35 cellular contexts compared by ENCODE assay signal in the genomic region with DNA sequence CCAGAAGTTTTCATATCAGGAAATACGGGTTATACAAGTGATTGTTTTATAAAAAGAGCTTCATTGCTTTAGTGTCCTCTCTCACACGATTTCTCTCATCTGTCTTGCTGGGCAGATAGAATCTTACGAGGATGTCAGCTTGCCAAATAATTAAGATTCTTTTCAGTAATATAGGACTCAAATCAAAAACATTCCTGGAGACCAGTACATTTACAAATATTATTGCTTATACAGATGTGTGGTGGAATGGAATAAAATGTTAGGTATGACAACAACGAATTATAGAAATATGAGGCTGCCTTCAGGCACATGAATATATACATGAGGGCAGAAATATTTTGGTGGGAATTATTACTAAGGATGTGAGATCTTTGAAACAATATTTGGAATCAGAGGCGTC.
"Had no signal": no experiment of that assay in that cellular context is flagged by ENCODE, and none has a peak within 500 bp of the region (broad histone marks: within the 10 kb centered on the region; RNA-seq: fewer than 3 reads in every experiment).

No MANE protein-coding gene starts in this region.

- H3K36me3 Mint-ChIP-seq: activated naive CD4-positive, alpha-beta T cell treated with anti-CD3 and anti-CD28 coated beads, Interleukin-2, amount 50 U/mL, for 24 hours; brain; WTC11 had no signal

- H3K4me3 Mint-ChIP-seq: activated CD4-positive, alpha-beta T cell treated with anti-CD3 and anti-CD28 coated beads for 36 hours; activated CD4-positive, alpha-beta T cell treated with anti-CD3 and anti-CD28 coated beads, Interleukin-2, amount 10 ng/mL, durations not matched to agents 7 days and 5 days; activated CD8-positive, alpha-beta T cell treated with anti-CD3 and anti-CD28 coated beads, Interleukin-2, amount 10 ng/mL, durations not matched to agents 7 days and 5 days; activated naive CD4-positive, alpha-beta T cell treated with anti-CD3 and anti-CD28 coated beads, Interleukin-2, amount 50 U/mL, for 24 hours; activated T-cell treated with anti-CD3 and anti-CD28 coated beads, Interleukin-2, amount 50 U/mL, for 24 hours; brain; T-helper 1 cell treated with Interleukin-12 subunit alpha and Interleukin-12 subunit beta and Interleukin-4 antibody, amounts not matched to agents 30 μg/mL and 1 μg/mL, for 36 hours; T-helper 2 cell treated with Interferon-gamma antibody and Interleukin-4, amounts not matched to agents 5 μg/mL and 100 μg/mL, for 36 hours; WTC11 had no signal

- H3K27me3 Mint-ChIP-seq: brain had no signal

- DNase-seq: activated CD4-positive, alpha-beta T cell treated with anti-CD3 and anti-CD28 coated beads for 36 hours; activated CD4-positive, alpha-beta T cell treated with anti-CD3 and anti-CD28 coated beads, Interleukin-2, amount 10 ng/mL, durations not matched to agents 7 days and 5 days; activated CD4-positive, alpha-beta T cell treated with anti-CD3 and anti-CD28 coated beads, Interleukin-2, amount 50 U/mL, for 48 hours; activated CD8-positive, alpha-beta T cell treated with anti-CD3 and anti-CD28 coated beads, Interleukin-2, amount 10 ng/mL, durations not matched to agents 7 days and 5 days; activated gamma-delta T cell; activated naive CD4-positive, alpha-beta T cell treated with Interleukin-2 at 50 U/mL for 16 hours; activated T-cell treated with anti-CD3 and anti-CD28 coated beads, Interleukin-2, amount 50 U/mL, for 24 hours; anterior cingulate cortex; caudate nucleus; cerebellar nuclear complex; MM.1S; MV-4-11; NCI-H1092; NCI-H146; NCI-H187; NCI-H2029 treated with DMSO at 0.1 percent for 48 hours; NCI-H2107; NCI-H2171; NCI-H510A; NCI-H526; NCI-H748 treated with DMSO at 0.1 percent for 48 hours; NK-92 treated with Interleukin-12 subunit alpha and Interleukin-12 subunit beta, amount 100 ng/mL, for 24 hours; PC-3; Peyer's patch; RPMI8226; SHP77 treated with DMSO at 0.1 percent for 48 hours; SK-N-SH had no signal

- H3K27ac ChIP-seq: Peyer's patch, SJSA1 had no signal

- H3K27ac Mint-ChIP-seq: activated CD4-positive, alpha-beta T cell treated with anti-CD3 and anti-CD28 coated beads for 36 hours; activated CD4-positive, alpha-beta T cell treated with anti-CD3 and anti-CD28 coated beads, Interleukin-2, amount 10 ng/mL, durations not matched to agents 7 days and 5 days; activated CD8-positive, alpha-beta T cell treated with anti-CD3 and anti-CD28 coated beads, Interleukin-2, amount 10 ng/mL, durations not matched to agents 7 days and 5 days; activated naive CD4-positive, alpha-beta T cell treated with anti-CD3 and anti-CD28 coated beads, Interleukin-2, amount 50 U/mL, for 24 hours; activated T-cell treated with anti-CD3 and anti-CD28 coated beads, Interleukin-2, amount 50 U/mL, for 24 hours; activated T-helper 2 cell treated with anti-CD3 and anti-CD28 coated beads, Interferon-gamma antibody, Interleukin-2, Interleukin-4, amounts not matched to agents 10 μg/mL and 5 μg/mL and 100 μg/mL, durations not matched to agents 14 hours and 24 hours and 36 hours; brain; T-helper 1 cell treated with Interleukin-12 subunit alpha and Interleukin-12 subunit beta and Interleukin-4 antibody, amounts not matched to agents 30 μg/mL and 1 μg/mL, for 36 hours; T-helper 2 cell treated with Interferon-gamma antibody and Interleukin-4, amounts not matched to agents 5 μg/mL and 100 μg/mL, for 36 hours; WTC11 had no signal

- H3K9me3 Mint-ChIP-seq: activated CD4-positive, alpha-beta T cell treated with anti-CD3 and anti-CD28 coated beads, Interleukin-2, amount 10 ng/mL, durations not matched to agents 7 days and 5 days; activated naive CD4-positive, alpha-beta T cell treated with anti-CD3 and anti-CD28 coated beads, Interleukin-2, amount 50 U/mL, for 24 hours; activated T-cell treated with anti-CD3 and anti-CD28 coated beads, Interleukin-2, amount 50 U/mL, for 24 hours; activated T-helper 2 cell treated with anti-CD3 and anti-CD28 coated beads, Interferon-gamma antibody, Interleukin-2, Interleukin-4, amounts not matched to agents 10 μg/mL and 5 μg/mL and 100 μg/mL, durations not matched to agents 14 hours and 24 hours and 36 hours; brain; T-helper 1 cell treated with Interleukin-12 subunit alpha and Interleukin-12 subunit beta and Interleukin-4 antibody, amounts not matched to agents 30 μg/mL and 1 μg/mL, for 36 hours; T-helper 2 cell treated with Interferon-gamma antibody and Interleukin-4, amounts not matched to agents 5 μg/mL and 100 μg/mL, for 36 hours had no signal

- H3K4me1 Mint-ChIP-seq: activated CD4-positive, alpha-beta T cell treated with anti-CD3 and anti-CD28 coated beads for 36 hours; activated CD4-positive, alpha-beta T cell treated with anti-CD3 and anti-CD28 coated beads, Interleukin-2, amount 10 ng/mL, durations not matched to agents 7 days and 5 days; activated naive CD4-positive, alpha-beta T cell treated with anti-CD3 and anti-CD28 coated beads, Interleukin-2, amount 50 U/mL, for 24 hours had no signal

- ATAC-seq: activated CD4-positive, alpha-beta T cell treated with anti-CD3 and anti-CD28 coated beads for 36 hours; activated CD4-positive, CD25-positive, alpha-beta regulatory T cell treated with anti-CD3 and anti-CD28 coated beads, Interleukin-2, amount 50 U/mL, for 24 hours; activated CD8-positive, alpha-beta T cell treated with anti-CD3 and anti-CD28 coated beads, Interleukin-2, amount 10 ng/mL, durations not matched to agents 7 days and 5 days; PC-3; WTC11 had no signal
